In the genomic region with DNA sequence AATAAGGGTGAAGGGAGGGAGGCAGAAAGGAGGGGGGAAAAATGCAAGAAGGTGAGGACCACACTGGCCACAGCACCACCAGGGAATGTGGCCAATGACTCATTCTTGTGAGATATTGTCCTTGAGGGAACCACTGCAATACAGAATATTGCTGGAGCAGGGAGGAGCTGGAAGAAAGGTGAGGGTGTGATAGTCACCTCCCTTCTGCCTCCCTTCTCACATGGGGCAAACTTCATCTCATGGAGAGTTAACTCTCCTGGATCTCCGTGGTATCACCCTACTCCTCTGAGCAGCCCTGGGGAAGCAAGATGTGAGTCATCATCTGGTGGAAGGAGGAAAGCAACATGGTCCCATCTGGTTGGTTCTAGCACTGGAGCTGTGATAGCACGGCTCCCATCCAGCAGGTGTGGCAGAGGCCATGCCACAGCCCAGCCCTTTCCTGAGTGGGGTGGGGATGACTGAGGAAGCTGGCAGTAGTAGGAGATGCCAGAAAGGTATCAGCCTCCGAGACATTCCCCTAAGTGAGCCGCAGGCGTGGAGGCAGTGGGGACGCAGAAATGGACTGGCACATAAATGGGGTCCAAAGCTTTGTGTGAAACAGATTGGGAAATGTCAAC, we compare ENCODE assay signal across 12 cellular contexts.
DNase-seq lines count a peak whose midpoint lies in the region; ATAC-seq and TF ChIP-seq lines count a peak whose summit lies in the region.
"Had no signal": no experiment of that assay in that cellular context is flagged by ENCODE, and none has a peak within 500 bp of the region (broad histone marks: within the 10 kb centered on the region; RNA-seq: fewer than 3 reads in every experiment).

No MANE protein-coding gene starts in this region.

- H3K27ac Mint-ChIP-seq in endothelial cell (ENCODE audit: unreplicated experiment): no peak overlapping the region
- H3K27ac Mint-ChIP-seq: natural killer cell had no signal

- no peak for TF ChIP-seq CTCF in astrocyte of the spinal cord (IDR thresholded peaks at IDR 0.05; ENCODE audit: low read depth, low read length)
- TF ChIP-seq CTCF in mucosa of descending colon (IDR thresholded peaks at IDR 0.05): no peak
- TF ChIP-seq CTCF in endothelial cell (IDR thresholded peaks at IDR 0.05; ENCODE audit: unreplicated experiment): no peak

- H3K36me3 ChIP-seq in Karpas-422 (ENCODE audit: insufficient read depth, low read length): no peaks in the 10 kb centered on the region
- no peaks in the 10 kb centered on the region for H3K36me3 ChIP-seq in mucosa of descending colon (ENCODE audit: low read depth)
- H3K36me3 ChIP-seq: lower lobe of right lung, thoracic aorta had no signal

- no peaks in the 10 kb centered on the region for H3K79me2 ChIP-seq in Karpas-422 (ENCODE audit: low read length)

- peaks cover 10% of the 10 kb centered on the region for H3K4me1 Mint-ChIP-seq in endothelial cell (ENCODE audit: unreplicated experiment)

- H3K4me2 ChIP-seq in Karpas-422 (ENCODE audit: low read depth, low read length, poor library complexity, severe bottlenecking): peak overlapping the region; percentile 14

- H3K36me3 Mint-ChIP-seq in endothelial cell (ENCODE audit: low read depth, unreplicated experiment): no peaks in the 10 kb centered on the region
- H3K36me3 Mint-ChIP-seq: natural killer cell had no signal

- in situ Hi-C loops in Caki2 (cut with HindIII; ENCODE audit: low pct_unique_long_range_greater_than_20kb, low sequenced_read_pairs): no loop called here
- in situ Hi-C loops in astrocyte of the spinal cord (cut with HindIII; ENCODE audit: low sequenced_read_pairs): no loop called here

- H3K27ac ChIP-seq in Karpas-422 (ENCODE audit: low read length): no peak overlapping the region
- H3K27ac ChIP-seq in caudate nucleus (ENCODE audit: low read depth, low read length): no peak overlapping the region
- H3K27ac ChIP-seq: lower lobe of right lung, thoracic aorta had no signal

- intact Hi-C loops in mucosa of descending colon (cut with DNase I, micrococcal nuclease): no loop called here

- H3K9me3 Mint-ChIP-seq in endothelial cell (ENCODE audit: unreplicated experiment): no peaks in the 10 kb centered on the region
- H3K9me3 Mint-ChIP-seq: natural killer cell had no signal

- no peak overlapping the region for H2AFZ ChIP-seq in Karpas-422 (ENCODE audit: low read length)

- no peaks in the 10 kb centered on the region for H3K27me3 ChIP-seq in Karpas-422 (ENCODE audit: low read length)

- DNase-seq in Caki2 (ENCODE audit: low read depth): peak; percentile 30
- no peak for DNase-seq in Karpas-422
- DNase-seq in astrocyte of the spinal cord (ENCODE audit: low read depth, low spot score): peak; percentile 46
- DNase-seq in mucosa of descending colon: peak in 2 of 3 donors; percentile 21 to 50
- no peak for DNase-seq in SW 1271 (lab: John Stamatoyannopoulos, UW)
- DNase-seq in Ammon's horn (ENCODE audit: low spot score): no peak
- no peak for DNase-seq in caudate nucleus (lab: John Stamatoyannopoulos, UW)
- no peak for DNase-seq in endothelial cell (ENCODE audit: low spot score)
- DNase-seq: activated gamma-delta T cell treated with Interleukin-2 at 50 U/mL for 16 hours, lower lobe of right lung, natural killer cell had no signal

- H3K4me3 ChIP-seq in Karpas-422 (ENCODE audit: low read length) (no peak overlapping the region), astrocyte of the spinal cord (ENCODE audit: low read depth, low read length) (no peak overlapping the region), mucosa of descending colon (no peak overlapping the region)
- H3K4me3 ChIP-seq: lower lobe of right lung had no signal

- H3K9ac ChIP-seq in Karpas-422 (ENCODE audit: low read length): peak overlapping the region; percentile 2; the same call in 1 of the 2 replicates

- no peaks in the 10 kb centered on the region for H3K9me2 ChIP-seq in Karpas-422 (replicated peaks; ENCODE audit: insufficient read depth, low read length)

- no peak overlapping the region for H3K4me3 Mint-ChIP-seq in endothelial cell (ENCODE audit: unreplicated experiment)
- H3K4me3 Mint-ChIP-seq: natural killer cell had no signal

- peak; percentile 89 for ATAC-seq in mucosa of descending colon
- ATAC-seq: natural killer cell had no signal

- no peaks in the 10 kb centered on the region for H3K27me3 Mint-ChIP-seq in endothelial cell (ENCODE audit: unreplicated experiment)

- H3K9me3 ChIP-seq in Karpas-422 (ENCODE audit: low read length): no peaks in the 10 kb centered on the region
- H3K9me3 ChIP-seq in mucosa of descending colon: no peaks in the 10 kb centered on the region
- H3K9me3 ChIP-seq: lower lobe of right lung, thoracic aorta had no signal

- H3K4me1 ChIP-seq in Karpas-422 (ENCODE audit: low read length) (peaks cover 75% of the 10 kb centered on the region), mucosa of descending colon (ENCODE audit: low read depth) (peaks cover 13% of the 10 kb centered on the region)

- H4K20me1 ChIP-seq in Karpas-422 (ENCODE audit: insufficient read depth, low read depth, low read length): no peaks in the 10 kb centered on the region

Comparison
In these comparisons a context has a peak if more than half of its experiments do, and no peak if none do; other contexts are left out.
1. DNase-seq: peak in Caki2 (single experiment), astrocyte of the spinal cord (single experiment) and mucosa of descending colon (2 of 3); none in Karpas-422 (single experiment), SW 1271 (0 of 2), Ammon's horn (single experiment), caudate nucleus (0 of 61) and endothelial cell (single experiment).